In genomic region chr11:102476812-102477211, GRCh38 we compare ENCODE assay signal across 8 cellular contexts. TPM values are rescaled to one million over a fixed set of nuclear protein-coding genes. Genes with fewer than 3 reads are reported as not detected.
A peak's percentile ranks its signal among the peaks of the same experiment; 100 is the strongest.
DNase-seq lines count a peak whose midpoint lies in the region; ATAC-seq and TF ChIP-seq lines count a peak whose summit lies in the region.

No MANE protein-coding gene starts in this region.

- intact Hi-C loops in MCF 10A (cut with micrococcal nuclease) = no loop called here

- CTCF ChIA-PET in MCF 10A (lab: Yijun Ruan, JAX) = interaction anchor here (0.6 to 1.4 kb wide), 9 partner anchors 17 to 616 kb away, joined by 3 to 5 read pairs (median 4); partner anchors contain the start of gene TMEM123

- H3K36me3 Mint-ChIP-seq in MCF 10A (ENCODE audit: insufficient read depth, unreplicated experiment) = no peaks in the 10 kb centered on the region
- no peaks in the 10 kb centered on the region for H3K36me3 Mint-ChIP-seq in nephron progenitor cell (ENCODE audit: low read depth)
- no peaks in the 10 kb centered on the region for H3K36me3 Mint-ChIP-seq in HFFc6 (ENCODE audit: low read depth)

- DNase-seq in COR-L47 (lab: John Stamatoyannopoulos, UW) (peak; percentile 23), NCI-H526 (lab: John Stamatoyannopoulos, UW) (peak; percentile 46 to 58), MCF 10A (ENCODE audit: unreplicated experiment) (peak; percentile 73), nephron progenitor cell (no peak), NCI-H2171 treated with DMSO at 0.1 percent for 48 hours (lab: John Stamatoyannopoulos, UW) (no peak), HFFc6 (no peak), NCI-H187 (lab: John Stamatoyannopoulos, UW) (no peak)

- H3K9me3 Mint-ChIP-seq in MCF 10A (ENCODE audit: unreplicated experiment) (no peaks in the 10 kb centered on the region), nephron progenitor cell (no peaks in the 10 kb centered on the region), HFFc6 (no peaks in the 10 kb centered on the region)

- BruUV-seq in MCF 10A (replicated peaks; lab: Mats Ljungman, UMichigan) = no TSS peak

- H3K27me3 Mint-ChIP-seq in MCF 10A (ENCODE audit: insufficient read depth, unreplicated experiment) (no peaks in the 10 kb centered on the region), nephron progenitor cell (ENCODE audit: low read depth, poor library complexity) (peaks cover 3% of the 10 kb centered on the region), HFFc6 (ENCODE audit: insufficient read depth) (peaks cover 8% of the 10 kb centered on the region)

- H3K27ac Mint-ChIP-seq in MCF 10A (ENCODE audit: low read depth, unreplicated experiment) = peak overlapping the region; percentile 72
- peak overlapping the region; percentile 96 for H3K27ac Mint-ChIP-seq in nephron progenitor cell
- H3K27ac Mint-ChIP-seq in HFFc6 = no peak overlapping the region

- POLR2A ChIA-PET in MCF 10A (lab: Yijun Ruan, JAX) = interaction anchor here (0.8 to 2.9 kb wide), 12 partner anchors 8 to 854 kb away, joined by 3 to 28 read pairs (median 4); partner anchors contain the start of gene TMEM123

- no peak for TF ChIP-seq CTCF in MCF 10A (IDR thresholded peaks at IDR 0.05; ENCODE audit: unreplicated experiment)
- TF ChIP-seq CTCF in nephron progenitor cell (IDR thresholded peaks at IDR 0.05) = no peak
- TF ChIP-seq CTCF in HFFc6 (IDR thresholded peaks at IDR 0.05) = no peak

- no peak overlapping the region for H3K4me3 Mint-ChIP-seq in MCF 10A (ENCODE audit: unreplicated experiment)
- no peak overlapping the region for H3K4me3 Mint-ChIP-seq in nephron progenitor cell
- no peak overlapping the region for H3K4me3 Mint-ChIP-seq in HFFc6

- ATAC-seq in GM21786 (IDR thresholded peaks at IDR 0.05; ENCODE audit: unreplicated experiment) = peak; percentile 25

- H3K4me1 Mint-ChIP-seq in MCF 10A (ENCODE audit: insufficient read depth, unreplicated experiment) (peaks cover 18% of the 10 kb centered on the region), nephron progenitor cell (peaks cover 18% of the 10 kb centered on the region), HFFc6 (ENCODE audit: low read depth) (peaks cover 6% of the 10 kb centered on the region; the same call in 1 of the 2 replicates)

RNA-seq across cellular contexts. Expression of gene TMEM123, which starts 24.2 kb away (rescaled TPM):
- total RNA-seq in MCF 10A (2022) = 134 and 137 TPM in 2 replicates
- total RNA-seq in HFFc6 (2021; fragmentation: NEBNext Ultra II Directional; extraction: Animal tissue kit (Norgen Biotek cat#: 25700)) = 100 to 1,000 TPM; 128 to 197 (median 161) TPM

RNA-seq across cellular contexts. Expression of gene MMP7, which starts 53.7 kb away (rescaled TPM):
- total RNA-seq in MCF 10A (2022) = not detected in 2 replicates
- not detected for total RNA-seq in HFFc6 (2021; fragmentation: NEBNext Ultra II Directional; extraction: Animal tissue kit (Norgen Biotek cat#: 25700))

Comparison
In these comparisons a context has a peak if more than half of its experiments do, and no peak if none do; other contexts are left out.
1. DNase-seq: peak in COR-L47 (single experiment), NCI-H526 (2 of 2) and MCF 10A (single experiment); none in nephron progenitor cell (single experiment), NCI-H2171 treated with DMSO at 0.1 percent for 48 hours (single experiment), HFFc6 (single experiment) and NCI-H187 (0 of 2).